Comparison of ENCODE assay signal across 1 cellular context in the genomic region with DNA sequence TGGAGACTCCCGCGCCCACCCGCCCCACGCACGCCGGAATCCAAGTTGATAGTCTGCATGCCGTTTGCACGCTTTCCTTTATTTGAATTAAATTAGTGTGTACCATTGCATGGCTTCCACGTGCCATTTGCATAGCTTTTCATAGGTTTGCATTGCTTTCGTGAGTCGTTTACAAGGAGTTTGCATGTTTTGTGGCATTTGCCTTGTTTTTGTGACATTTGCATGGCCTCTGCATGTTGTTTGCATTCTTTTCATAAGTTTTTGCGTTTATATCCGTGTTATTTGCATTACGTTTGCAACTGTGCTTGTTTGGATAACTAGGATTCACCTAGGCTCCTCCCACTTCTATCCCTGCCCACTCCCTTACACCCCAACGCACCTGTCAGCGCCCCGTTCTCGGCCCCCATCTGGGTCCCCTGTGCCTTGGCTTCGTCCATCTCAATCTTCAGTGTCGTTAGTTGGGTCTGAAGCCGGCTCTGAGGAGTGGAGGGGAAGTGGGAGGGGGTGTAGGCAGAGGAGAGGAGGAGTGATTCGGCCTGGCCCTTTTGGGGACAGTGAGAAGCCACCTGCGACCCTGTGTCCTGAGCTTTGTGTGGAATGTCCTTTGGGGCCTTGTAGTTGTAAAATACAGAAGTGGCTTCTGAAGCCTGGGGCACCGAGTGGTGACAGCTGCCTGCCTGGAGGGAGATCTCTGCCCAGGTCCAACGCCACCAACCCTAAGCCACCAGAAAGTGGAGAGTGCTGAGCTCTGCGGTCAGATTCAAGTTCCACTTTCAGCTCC.
TF ChIP-seq lines count a peak whose summit lies in the region.

No MANE protein-coding gene starts in this region.

TF ChIP-seq in HepG2, 621 proteins besides CTCF, POLR2A, EP300 and RAD21:
- TF ChIP-seq SAP130 (CRISPR knock-in tag; IDR thresholded peaks at IDR 0.05; ENCODE audit: low read depth) (no peak), UBTF (CRISPR knock-in tag; IDR thresholded peaks at IDR 0.05) (peak; percentile 1; the same call in 1 of the 2 replicates), SIN3A (IDR thresholded peaks at IDR 0.05; ENCODE audit: borderline replicate concordance, low read depth, low read length) (0 out of 2 replicates have a peak, but pooled peaks have one; percentile 7), SP2 (CRISPR knock-in tag; IDR thresholded peaks at IDR 0.05) (no peak), RBAK (CRISPR knock-in tag; IDR thresholded peaks at IDR 0.05) (no peak), AKAP8 (CRISPR knock-in tag; IDR thresholded peaks at IDR 0.05) (0 out of 2 replicates have a peak, but pooled peaks have one; percentile 1), NFKBIZ (CRISPR knock-in tag; IDR thresholded peaks at IDR 0.05) (no peak), TAF1 (CRISPR knock-in tag; IDR thresholded peaks at IDR 0.05) (0 out of 2 replicates have a peak, but pooled peaks have one; percentile 5), ZNF792 (CRISPR knock-in tag; IDR thresholded peaks at IDR 0.05) (no peak), YEATS4 (CRISPR knock-in tag; IDR thresholded peaks at IDR 0.05; ENCODE audit: borderline replicate concordance) (0 out of 2 replicates have a peak, but pooled peaks have one; percentile 0), PHF20 (CRISPR knock-in tag; IDR thresholded peaks at IDR 0.05) (no peak; the same call in 1 of the 2 replicates), ZNF567 (CRISPR knock-in tag; IDR thresholded peaks at IDR 0.05; ENCODE audit: borderline replicate concordance) (0 out of 2 replicates have a peak, but pooled peaks have one; percentile 13), ZNF547 (CRISPR knock-in tag; IDR thresholded peaks at IDR 0.05) (peak; percentile 53; the same call in 1 of the 2 replicates), KDM5B (CRISPR knock-in tag; IDR thresholded peaks at IDR 0.05; ENCODE audit: borderline replicate concordance) (peak; percentile 1; the same call in 1 of the 2 replicates), IRX3 (CRISPR knock-in tag; IDR thresholded peaks at IDR 0.05; ENCODE audit: borderline replicate concordance, low read depth) (no peak), MBD4 (IDR thresholded peaks at IDR 0.05; ENCODE audit: borderline replicate concordance, low read length) (no peak)
- TF ChIP-seq, protein P1, sequence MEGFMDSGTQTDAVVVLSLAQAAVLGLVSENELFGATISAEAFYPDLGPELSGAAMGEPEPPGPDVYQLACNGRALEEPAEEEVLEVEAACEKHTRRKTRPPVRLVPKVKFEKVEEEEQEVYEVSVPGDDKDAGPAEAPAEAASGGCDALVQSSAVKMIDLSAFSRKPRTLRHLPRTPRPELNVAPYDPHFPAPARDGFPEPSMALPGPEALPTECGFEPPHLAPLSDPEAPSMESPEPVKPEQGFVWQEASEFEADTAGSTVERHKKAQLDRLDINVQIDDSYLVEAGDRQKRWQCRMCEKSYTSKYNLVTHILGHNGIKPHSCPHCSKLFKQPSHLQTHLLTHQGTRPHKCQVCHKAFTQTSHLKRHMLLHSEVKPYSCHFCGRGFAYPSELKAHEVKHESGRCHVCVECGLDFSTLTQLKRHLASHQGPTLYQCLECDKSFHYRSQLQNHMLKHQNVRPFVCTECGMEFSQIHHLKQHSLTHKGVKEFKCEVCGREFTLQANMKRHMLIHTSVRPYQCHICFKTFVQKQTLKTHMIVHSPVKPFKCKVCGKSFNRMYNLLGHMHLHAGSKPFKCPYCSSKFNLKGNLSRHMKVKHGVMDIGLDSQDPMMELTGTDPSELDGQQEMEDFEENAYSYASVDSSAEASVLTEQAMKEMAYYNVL (CRISPR knock-in tag; IDR thresholded peaks at IDR 0.05; ENCODE audit: borderline replicate concordance): no peak
- TF ChIP-seq, protein P2, sequence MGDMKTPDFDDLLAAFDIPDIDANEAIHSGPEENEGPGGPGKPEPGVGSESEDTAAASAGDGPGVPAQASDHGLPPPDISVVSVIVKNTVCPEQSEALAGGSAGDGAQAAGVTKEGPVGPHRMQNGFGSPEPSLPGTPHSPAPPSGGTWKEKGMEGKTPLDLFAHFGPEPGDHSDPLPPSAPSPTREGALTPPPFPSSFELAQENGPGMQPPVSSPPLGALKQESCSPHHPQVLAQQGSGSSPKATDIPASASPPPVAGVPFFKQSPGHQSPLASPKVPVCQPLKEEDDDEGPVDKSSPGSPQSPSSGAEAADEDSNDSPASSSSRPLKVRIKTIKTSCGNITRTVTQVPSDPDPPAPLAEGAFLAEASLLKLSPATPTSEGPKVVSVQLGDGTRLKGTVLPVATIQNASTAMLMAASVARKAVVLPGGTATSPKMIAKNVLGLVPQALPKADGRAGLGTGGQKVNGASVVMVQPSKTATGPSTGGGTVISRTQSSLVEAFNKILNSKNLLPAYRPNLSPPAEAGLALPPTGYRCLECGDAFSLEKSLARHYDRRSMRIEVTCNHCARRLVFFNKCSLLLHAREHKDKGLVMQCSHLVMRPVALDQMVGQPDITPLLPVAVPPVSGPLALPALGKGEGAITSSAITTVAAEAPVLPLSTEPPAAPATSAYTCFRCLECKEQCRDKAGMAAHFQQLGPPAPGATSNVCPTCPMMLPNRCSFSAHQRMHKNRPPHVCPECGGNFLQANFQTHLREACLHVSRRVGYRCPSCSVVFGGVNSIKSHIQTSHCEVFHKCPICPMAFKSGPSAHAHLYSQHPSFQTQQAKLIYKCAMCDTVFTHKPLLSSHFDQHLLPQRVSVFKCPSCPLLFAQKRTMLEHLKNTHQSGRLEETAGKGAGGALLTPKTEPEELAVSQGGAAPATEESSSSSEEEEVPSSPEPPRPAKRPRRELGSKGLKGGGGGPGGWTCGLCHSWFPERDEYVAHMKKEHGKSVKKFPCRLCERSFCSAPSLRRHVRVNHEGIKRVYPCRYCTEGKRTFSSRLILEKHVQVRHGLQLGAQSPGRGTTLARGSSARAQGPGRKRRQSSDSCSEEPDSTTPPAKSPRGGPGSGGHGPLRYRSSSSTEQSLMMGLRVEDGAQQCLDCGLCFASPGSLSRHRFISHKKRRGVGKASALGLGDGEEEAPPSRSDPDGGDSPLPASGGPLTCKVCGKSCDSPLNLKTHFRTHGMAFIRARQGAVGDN (CRISPR knock-in tag; IDR thresholded peaks at IDR 0.05): peak; percentile 8; the same call in 1 of the 2 replicates
- TF ChIP-seq, protein P3, sequence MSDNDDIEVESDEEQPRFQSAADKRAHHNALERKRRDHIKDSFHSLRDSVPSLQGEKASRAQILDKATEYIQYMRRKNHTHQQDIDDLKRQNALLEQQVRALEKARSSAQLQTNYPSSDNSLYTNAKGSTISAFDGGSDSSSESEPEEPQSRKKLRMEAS (IDR thresholded peaks at IDR 0.05): 0 out of 2 replicates have a peak, but pooled peaks have one; percentile 0
- TF ChIP-seq, protein P4, sequence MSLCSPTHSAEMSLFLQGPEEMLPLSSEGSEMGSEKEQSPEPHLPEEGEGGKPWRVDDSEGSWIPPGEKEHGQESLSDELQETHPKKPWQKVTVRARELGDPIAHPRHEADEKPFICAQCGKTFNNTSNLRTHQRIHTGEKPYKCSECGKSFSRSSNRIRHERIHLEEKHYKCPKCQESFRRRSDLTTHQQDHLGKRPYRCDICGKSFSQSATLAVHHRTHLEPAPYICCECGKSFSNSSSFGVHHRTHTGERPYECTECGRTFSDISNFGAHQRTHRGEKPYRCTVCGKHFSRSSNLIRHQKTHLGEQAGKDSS (CRISPR knock-in tag; IDR thresholded peaks at IDR 0.05; ENCODE audit: borderline replicate concordance, low read depth): no peak
- TF ChIP-seq, protein P5, sequence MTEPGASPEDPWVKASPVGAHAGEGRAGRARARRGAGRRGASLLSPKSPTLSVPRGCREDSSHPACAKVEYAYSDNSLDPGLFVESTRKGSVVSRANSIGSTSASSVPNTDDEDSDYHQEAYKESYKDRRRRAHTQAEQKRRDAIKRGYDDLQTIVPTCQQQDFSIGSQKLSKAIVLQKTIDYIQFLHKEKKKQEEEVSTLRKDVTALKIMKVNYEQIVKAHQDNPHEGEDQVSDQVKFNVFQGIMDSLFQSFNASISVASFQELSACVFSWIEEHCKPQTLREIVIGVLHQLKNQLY (CRISPR knock-in tag; IDR thresholded peaks at IDR 0.05): 0 out of 2 replicates have a peak, but pooled peaks have one; percentile 12
- TF ChIP-seq, protein P6, sequence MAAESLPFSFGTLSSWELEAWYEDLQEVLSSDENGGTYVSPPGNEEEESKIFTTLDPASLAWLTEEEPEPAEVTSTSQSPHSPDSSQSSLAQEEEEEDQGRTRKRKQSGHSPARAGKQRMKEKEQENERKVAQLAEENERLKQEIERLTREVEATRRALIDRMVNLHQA (CRISPR knock-in tag; IDR thresholded peaks at IDR 0.05): no peak
